Comparison of ENCODE assay signal across 16 cellular contexts in the genomic region with DNA sequence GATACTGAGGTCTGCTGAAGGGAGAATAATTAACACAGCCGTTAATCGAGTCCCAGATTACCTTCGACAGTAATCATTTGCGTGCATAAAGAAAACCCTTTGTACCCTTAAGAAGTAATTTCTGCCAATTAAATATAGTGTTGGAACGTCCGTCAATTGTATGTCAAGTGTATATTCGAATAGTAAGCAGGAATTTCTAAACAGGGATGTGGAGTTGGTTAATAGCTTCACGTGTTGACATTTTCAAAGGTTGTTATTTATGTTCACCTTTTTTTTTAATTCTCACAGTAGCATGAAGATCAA. TPM values are rescaled to one million over a fixed set of nuclear protein-coding genes. Genes with fewer than 3 reads are reported as not detected.
A peak's percentile ranks its signal among the peaks of the same experiment; 100 is the strongest.
DNase-seq lines count a peak whose midpoint lies in the region; ATAC-seq and TF ChIP-seq lines count a peak whose summit lies in the region.
"Had no signal": no experiment of that assay in that cellular context is flagged by ENCODE, and none has a peak within 500 bp of the region (broad histone marks: within the 10 kb centered on the region; RNA-seq: fewer than 3 reads in every experiment).

No MANE protein-coding gene starts in this region.

- peak overlapping the region; percentile 92 for H3K4me2 ChIP-seq in GM23338

- H4K20me1 ChIP-seq in GM23338 (replicated peaks; ENCODE audit: insufficient read depth), result no peaks in the 10 kb centered on the region

- CTCF ChIA-PET in WTC11 (lab: Charles Lee), result interaction anchor here (1.5 to 1.7 kb wide), 2 partner anchors 95 to 106 kb away, joined by 3 to 13 read pairs; no protein-coding TSS in a partner anchor
- CTCF ChIA-PET in activated CD8-positive, alpha-beta T cell treated with anti-CD3 and anti-CD28 coated beads for 36 hours (lab: Charles Lee), result interaction anchor here (1.2 kb wide), 1 partner anchor 95 kb away, joined by 4 read pairs; no protein-coding TSS in a partner anchor

- H3K36me3 Mint-ChIP-seq in GM23338 (ENCODE audit: low read depth), result no peaks in the 10 kb centered on the region
- no peaks in the 10 kb centered on the region for H3K36me3 Mint-ChIP-seq in WTC11
- H3K36me3 Mint-ChIP-seq in activated CD8-positive, alpha-beta T cell treated with anti-CD3 and anti-CD28 coated beads for 36 hours (ENCODE audit: low read depth), result no peaks in the 10 kb centered on the region
- H3K36me3 Mint-ChIP-seq: activated naive CD8-positive, alpha-beta T cell treated with anti-CD3 and anti-CD28 coated beads, Interleukin-2, amount 10 ng/mL, durations not matched to agents 7 days and 5 days; memory B cell had no signal

- TF ChIP-seq CTCF in GM23338 (conservative IDR thresholded peaks at IDR 0.05; ENCODE audit: low read depth in 2 of 2) (no peak), WTC11 (IDR thresholded peaks at IDR 0.05) (no peak), retinal pigment epithelial cell (conservative IDR thresholded peaks at IDR 0.05; ENCODE audit: low read depth, low read length) (no peak), stomach (IDR thresholded peaks at IDR 0.05) (no peak)
- TF ChIP-seq CTCF in activated CD8-positive, alpha-beta T cell treated with anti-CD3 and anti-CD28 coated beads for 36 hours (IDR thresholded peaks at IDR 0.05), result no peak

- ATAC-seq in GM23338 (no peak), WTC11 (no peak), left ventricle myocardium superior (no peak)
- no peak for ATAC-seq in activated CD8-positive, alpha-beta T cell treated with anti-CD3 and anti-CD28 coated beads for 36 hours

- no peaks in the 10 kb centered on the region for H3K4me1 Mint-ChIP-seq in GM23338
- H3K4me1 Mint-ChIP-seq in WTC11, result peaks cover 7% of the 10 kb centered on the region
- peaks cover 3% of the 10 kb centered on the region for H3K4me1 Mint-ChIP-seq in activated CD8-positive, alpha-beta T cell treated with anti-CD3 and anti-CD28 coated beads for 36 hours (ENCODE audit: low read depth)
- H3K4me1 Mint-ChIP-seq: activated naive CD8-positive, alpha-beta T cell treated with anti-CD3 and anti-CD28 coated beads, Interleukin-2, amount 10 ng/mL, durations not matched to agents 7 days and 5 days; memory B cell had no signal

- H3K36me3 ChIP-seq in GM23338 (ENCODE audit: insufficient read depth) (no peaks in the 10 kb centered on the region), stomach (no peaks in the 10 kb centered on the region)
- H3K36me3 ChIP-seq: transverse colon had no signal

- TF ChIP-seq EP300 in stomach (IDR thresholded peaks at IDR 0.05), result no peak

- no peaks in the 10 kb centered on the region for H3K79me2 ChIP-seq in GM23338 (replicated peaks; ENCODE audit: insufficient read depth)

- WGBS in stomach, 5 donors, result 23 to 32% (median 28%) methylated on average over 8 of the region's 8 CpGs

- H3K4me3 Mint-ChIP-seq in GM23338, result peak overlapping the region; percentile 92
- peak overlapping the region; percentile 88 for H3K4me3 Mint-ChIP-seq in WTC11
- no peak overlapping the region for H3K4me3 Mint-ChIP-seq in activated CD8-positive, alpha-beta T cell treated with anti-CD3 and anti-CD28 coated beads for 36 hours

- no peak for TF ChIP-seq POLR2A in stomach (IDR thresholded peaks at IDR 0.05)

- intact Hi-C loops in stomach (cut with DNase I; ENCODE audit: low total_unique reads) (no loop called here), left ventricle myocardium superior (cut with micrococcal nuclease) (no loop called here)
- intact Hi-C loops in activated CD8-positive, alpha-beta T cell treated with anti-CD3 and anti-CD28 coated beads for 36 hours (cut with micrococcal nuclease), result no loop called here

- peaks cover 4% of the 10 kb centered on the region; the same call in 1 of the 3 replicates for H3K9me3 Mint-ChIP-seq in GM23338
- peaks cover 8% of the 10 kb centered on the region; the same call in 1 of the 2 replicates for H3K9me3 Mint-ChIP-seq in WTC11
- no peaks in the 10 kb centered on the region for H3K9me3 Mint-ChIP-seq in activated CD8-positive, alpha-beta T cell treated with anti-CD3 and anti-CD28 coated beads for 36 hours

- peaks cover 8% of the 10 kb centered on the region; the same call in 1 of the 2 replicates for H3F3A ChIP-seq in GM23338 (replicated peaks; ENCODE audit: low read depth)

- H3K27me3 Mint-ChIP-seq in GM23338 (ENCODE audit: insufficient read depth, low read depth, poor library complexity) (peaks cover 40% of the 10 kb centered on the region), WTC11 (ENCODE audit: low read depth) (peaks cover 63% of the 10 kb centered on the region)
- H3K27me3 Mint-ChIP-seq in activated CD8-positive, alpha-beta T cell treated with anti-CD3 and anti-CD28 coated beads for 36 hours, result peaks cover 34% of the 10 kb centered on the region

- no peaks in the 10 kb centered on the region; the same call in 1 of the 2 replicates for H3K4me1 ChIP-seq in GM23338 (ENCODE audit: insufficient read depth)
- peaks cover 0 to 24% (median 19%) of the 10 kb centered on the region in 4 donors for H3K4me1 ChIP-seq in stomach
- H3K4me1 ChIP-seq: psoas muscle had no signal

- no peak overlapping the region for H3K27ac ChIP-seq in GM23338 (ENCODE audit: low read depth)
- no peak overlapping the region for H3K27ac ChIP-seq in stomach
- H3K27ac ChIP-seq: psoas muscle, RWPE1, transverse colon had no signal

- peak overlapping the region; percentile 98 for H2AFZ ChIP-seq in GM23338

- H3K27me3 ChIP-seq in GM23338 (ENCODE audit: insufficient read depth), result peaks cover 64% of the 10 kb centered on the region
- H3K27me3 ChIP-seq in stomach, result peaks cover 15 to 57% (median 36%) of the 10 kb centered on the region in 3 donors

- peaks cover 0 to 20% (median 0%) of the 10 kb centered on the region in 4 donors for H3K9me3 ChIP-seq in stomach
- H3K9me3 ChIP-seq: psoas muscle had no signal

- no peaks in the 10 kb centered on the region for H3K9me2 ChIP-seq in GM23338 (ENCODE audit: insufficient read depth)

- POLR2A ChIA-PET in WTC11 (lab: Charles Lee), result no interaction called here
- POLR2A ChIA-PET in activated CD8-positive, alpha-beta T cell treated with anti-CD3 and anti-CD28 coated beads for 36 hours (lab: Charles Lee), result no interaction called here

- peak overlapping the region; percentile 81 for H3K4me3 ChIP-seq in GM23338
- H3K4me3 ChIP-seq in iPS-11a (ENCODE audit: low read depth, low read length), result peak overlapping the region; percentile 63
- peak overlapping the region; percentile 63 for H3K4me3 ChIP-seq in retinal pigment epithelial cell (ENCODE audit: low read length)
- H3K4me3 ChIP-seq in stomach, result peak overlapping the region in 2 of 4 donors; percentile 56 to 61

- DNase-seq in GM23338 (ENCODE audit: low spot score) (no peak), WTC11 (ENCODE audit: low spot score) (no peak), retinal pigment epithelial cell (ENCODE audit: low read depth) (no peak), stomach (no peak), left ventricle myocardium superior (no peak), HCEC 1CT (no peak)
- DNase-seq in activated CD8-positive, alpha-beta T cell treated with anti-CD3 and anti-CD28 coated beads for 36 hours, result no peak
- DNase-seq: activated CD4-positive, CD25-positive, alpha-beta regulatory T cell treated with anti-CD3 and anti-CD28 coated beads, Interleukin-2, amount 50 U/mL, for 72 hours; psoas muscle; transverse colon had no signal

- H3K27ac Mint-ChIP-seq in GM23338, result no peak overlapping the region
- H3K27ac Mint-ChIP-seq in WTC11, result no peak overlapping the region
- H3K27ac Mint-ChIP-seq in activated CD8-positive, alpha-beta T cell treated with anti-CD3 and anti-CD28 coated beads for 36 hours, result no peak overlapping the region
- H3K27ac Mint-ChIP-seq: activated naive CD8-positive, alpha-beta T cell treated with anti-CD3 and anti-CD28 coated beads, Interleukin-2, amount 10 ng/mL, durations not matched to agents 7 days and 5 days; memory B cell had no signal

TF ChIP-seq in GM23338, 12 proteins besides CTCF, POLR2A, EP300 and RAD21 (continues in another document):
- TF ChIP-seq EZH2 (IDR thresholded peaks at IDR 0.05; ENCODE audit: low read depth, unreplicated experiment), result peak; percentile 29

TF ChIP-seq in WTC11, 78 proteins besides CTCF, POLR2A, EP300 and RAD21 (continues in another document):
- TF ChIP-seq, protein P1, sequence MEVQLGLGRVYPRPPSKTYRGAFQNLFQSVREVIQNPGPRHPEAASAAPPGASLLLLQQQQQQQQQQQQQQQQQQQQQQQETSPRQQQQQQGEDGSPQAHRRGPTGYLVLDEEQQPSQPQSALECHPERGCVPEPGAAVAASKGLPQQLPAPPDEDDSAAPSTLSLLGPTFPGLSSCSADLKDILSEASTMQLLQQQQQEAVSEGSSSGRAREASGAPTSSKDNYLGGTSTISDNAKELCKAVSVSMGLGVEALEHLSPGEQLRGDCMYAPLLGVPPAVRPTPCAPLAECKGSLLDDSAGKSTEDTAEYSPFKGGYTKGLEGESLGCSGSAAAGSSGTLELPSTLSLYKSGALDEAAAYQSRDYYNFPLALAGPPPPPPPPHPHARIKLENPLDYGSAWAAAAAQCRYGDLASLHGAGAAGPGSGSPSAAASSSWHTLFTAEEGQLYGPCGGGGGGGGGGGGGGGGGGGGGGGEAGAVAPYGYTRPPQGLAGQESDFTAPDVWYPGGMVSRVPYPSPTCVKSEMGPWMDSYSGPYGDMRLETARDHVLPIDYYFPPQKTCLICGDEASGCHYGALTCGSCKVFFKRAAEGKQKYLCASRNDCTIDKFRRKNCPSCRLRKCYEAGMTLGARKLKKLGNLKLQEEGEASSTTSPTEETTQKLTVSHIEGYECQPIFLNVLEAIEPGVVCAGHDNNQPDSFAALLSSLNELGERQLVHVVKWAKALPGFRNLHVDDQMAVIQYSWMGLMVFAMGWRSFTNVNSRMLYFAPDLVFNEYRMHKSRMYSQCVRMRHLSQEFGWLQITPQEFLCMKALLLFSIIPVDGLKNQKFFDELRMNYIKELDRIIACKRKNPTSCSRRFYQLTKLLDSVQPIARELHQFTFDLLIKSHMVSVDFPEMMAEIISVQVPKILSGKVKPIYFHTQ (CRISPR knock-in tag; IDR thresholded peaks at IDR 0.05), result no peak
- no peak for TF ChIP-seq E2F1 (CRISPR knock-in tag; IDR thresholded peaks at IDR 0.05)

RNA-seq across cellular contexts. Expression of gene SNAP91, which starts 0.8 kb away (rescaled TPM):
- 0.83 and 1.5 TPM in 2 replicates for total RNA-seq in GM23338 (2014; rRNA removed; shearing (Covaris generic))
- polyA plus RNA-seq in GM23338 (2016; fragmentation: Nextera tagmentation; extraction: Ambion mirVana) (1.2 TPM in 2 replicates), stomach (under 1 TPM; 0.12 to 0.68 (median 0.15) TPM)
- total RNA-seq in WTC11 (2021) (0.70 to 1.2 TPM (median 1.1 TPM) in 3 replicates), stomach (1 to 10 TPM in 1 of 5 donors, not detected in 4; 3.5 TPM), left ventricle myocardium superior (1.3 TPM)
- total RNA-seq in activated CD8-positive, alpha-beta T cell treated with anti-CD3 and anti-CD28 coated beads for 36 hours, result not detected
- total RNA-seq: activated naive CD8-positive, alpha-beta T cell treated with anti-CD3 and anti-CD28 coated beads, Interleukin-2, amount 10 ng/mL, durations not matched to agents 7 days and 5 days; M059J; T-helper 1 cell treated with Interleukin-12 subunit alpha and Interleukin-12 subunit beta and Interleukin-4 antibody, amounts not matched to agents 30 ng/mL and 1 ng/mL, for 36 hours had no signal
